6 cellular contexts compared by ENCODE assay signal in genomic region chr19:35986664-35987570, GRCh38. TPM values are rescaled to one million over a fixed set of nuclear protein-coding genes. Genes with fewer than 3 reads are reported as not detected.
A peak's percentile ranks its signal among the peaks of the same experiment; 100 is the strongest.
DNase-seq lines count a peak whose midpoint lies in the region; ATAC-seq and TF ChIP-seq lines count a peak whose summit lies in the region.

No MANE protein-coding gene starts in this region.

- no peaks in the 10 kb centered on the region for H3K9me3 ChIP-seq in duodenal mucosa (ENCODE audit: control insufficient read depth in 1 of 2, low read length in 2 of 2)

- peak; percentile 63 for ATAC-seq in sciatic nerve
- ATAC-seq in HG03457 (IDR thresholded peaks at IDR 0.05; ENCODE audit: unreplicated experiment): no peak
- no peak for ATAC-seq in HG03045 (IDR thresholded peaks at IDR 0.05; ENCODE audit: unreplicated experiment)

- no peak for TF ChIP-seq CTCF in GM13976 (IDR thresholded peaks at IDR 0.05; ENCODE audit: borderline replicate concordance, control extremely low read depth, extremely low read depth, insufficient read depth, missing control alignments)

- H3K4me3 ChIP-seq in duodenal mucosa (ENCODE audit: low read depth in 1 of 2, low read length in 2 of 2): peak overlapping the region; percentile 8 to 28

- intact Hi-C loops in sciatic nerve (cut with DNase I): no loop called here

- no peaks in the 10 kb centered on the region for H3K36me3 ChIP-seq in duodenal mucosa (ENCODE audit: control insufficient read depth in 1 of 2, insufficient read depth in 2 of 2, low read length in 2 of 2)

- no peak overlapping the region for H3K27ac ChIP-seq in duodenal mucosa (ENCODE audit: low read depth, low read length)

- peaks cover 17 to 20% of the 10 kb centered on the region in 2 donors for H3K27me3 ChIP-seq in duodenal mucosa (ENCODE audit: control insufficient read depth in 1 of 2, insufficient read depth in 2 of 2, low read length in 2 of 2)

- DNase-seq in GM13976 (ENCODE audit: low spot score): peak; percentile 64
- DNase-seq in NOMO-1 (lab: John Stamatoyannopoulos, UW; ENCODE audit: unreplicated experiment in 2 of 2): peak; percentile 57 to 70
- no peak for DNase-seq in sciatic nerve (ENCODE audit: low spot score)

- H3K9ac ChIP-seq in duodenal mucosa (ENCODE audit: low read depth in 1 of 2, low read length in 2 of 2): no peak overlapping the region

- in situ Hi-C loops in GM13976 (cut with MboI; ENCODE audit: low sequenced_read_pairs, unreplicated experiment): no loop called here

- no peaks in the 10 kb centered on the region for H3K4me1 ChIP-seq in duodenal mucosa (ENCODE audit: control insufficient read depth in 1 of 2, insufficient read depth in 2 of 2, low read length in 2 of 2)

RNA-seq across cellular contexts. Expression of gene SDHAF1, which starts 8.1 kb away (rescaled TPM):
- total RNA-seq in sciatic nerve: 17.0 TPM

RNA-seq across cellular contexts. Expression of gene SYNE4, which starts 21.7 kb away (rescaled TPM):
- total RNA-seq in sciatic nerve: 0.67 TPM

RNA-seq across cellular contexts. Expression of gene ALKBH6, which starts 27.1 kb away (rescaled TPM):
- total RNA-seq in sciatic nerve: 22.8 TPM

RNA-seq across cellular contexts. Expression of gene CLIP3, which starts 45.8 kb away (rescaled TPM):
- total RNA-seq in sciatic nerve: 72.8 TPM

RNA-seq across cellular contexts. Expression of gene LRFN3, which starts 50.7 kb away (rescaled TPM):
- total RNA-seq in sciatic nerve: 13.1 TPM
